22 cellular contexts compared by ENCODE assay signal in the genomic region with DNA sequence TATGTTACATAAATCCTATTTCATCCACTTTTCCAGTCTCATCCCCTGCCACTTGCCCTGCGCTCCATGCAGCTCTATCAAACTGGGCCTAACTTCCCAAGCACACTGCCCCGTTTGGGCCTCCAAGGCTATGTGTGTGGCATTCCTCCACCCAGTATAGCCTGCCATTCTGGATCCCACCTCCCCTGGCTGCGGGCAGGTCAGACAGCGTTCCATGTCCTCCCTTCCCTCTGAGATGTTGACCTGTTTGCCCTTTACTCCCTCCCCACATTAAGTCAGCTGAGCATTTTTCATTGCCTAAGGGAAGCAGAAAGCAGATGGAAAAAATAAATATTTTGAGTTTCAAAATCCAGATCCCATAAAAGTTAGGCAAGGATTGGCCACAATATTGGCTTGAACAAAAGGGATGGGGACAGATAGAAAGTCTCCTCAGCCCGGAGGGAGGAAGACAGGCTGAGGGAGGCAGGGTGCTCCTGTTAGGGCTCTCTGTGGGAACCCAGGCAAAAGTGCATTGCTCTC.
"Had no signal": no experiment of that assay in that cellular context is flagged by ENCODE, and none has a peak within 500 bp of the region (broad histone marks: within the 10 kb centered on the region; RNA-seq: fewer than 3 reads in every experiment).

No MANE protein-coding gene starts in this region.

- H2AFZ ChIP-seq: parathyroid adenoma had no signal

- H3K4me3 ChIP-seq: esophagus muscularis mucosa, heart left ventricle, sigmoid colon, skin epidermis, testis, tibial nerve, upper lobe of right lung had no signal

- H3K27ac Mint-ChIP-seq: natural killer cell had no signal

- H3K9me3 ChIP-seq: heart left ventricle, sigmoid colon, testis, upper lobe of right lung had no signal

- FAIRE-seq: bronchial epithelial cell had no signal

- H3K4me3 Mint-ChIP-seq: natural killer cell, neural crest cell had no signal

- H3K9me3 Mint-ChIP-seq: natural killer cell, neural crest cell had no signal

- ATAC-seq: heart left ventricle, left lobe of liver, natural killer cell, upper lobe of right lung had no signal

- H3K36me3 ChIP-seq: esophagus muscularis mucosa, heart left ventricle, sigmoid colon, tibial nerve, upper lobe of right lung had no signal

- H3K27me3 ChIP-seq: testis, tibial nerve, upper lobe of right lung had no signal

- H3K4me1 ChIP-seq: parathyroid adenoma had no signal

- H3K4me1 Mint-ChIP-seq: natural killer cell had no signal

- H3K9ac ChIP-seq: parathyroid adenoma had no signal

- DNase-seq: central memory CD4-positive, alpha-beta T cell; cortex of kidney; effector memory CD4-positive, alpha-beta T cell; foreskin melanocyte; heart left ventricle; hippocampal formation; kidney glomerular epithelial cell; natural killer cell; occipital lobe; sigmoid colon; stimulated activated CD4-positive, alpha-beta T cell treated with anti-CD3 and anti-CD28 coated beads, Interleukin-2, amount 100 ng/mL, for 24 hours; stimulated activated naive CD4-positive, alpha-beta T cell; testis; upper lobe of right lung had no signal

- H3K36me3 Mint-ChIP-seq: natural killer cell had no signal

- H3K27ac ChIP-seq: epithelial cell of prostate, esophagus muscularis mucosa, heart left ventricle, parathyroid adenoma, sigmoid colon, testis, tibial nerve, upper lobe of right lung had no signal

- H3K79me2 ChIP-seq: parathyroid adenoma had no signal
